26 cellular contexts compared by ENCODE assay signal in the genomic region with DNA sequence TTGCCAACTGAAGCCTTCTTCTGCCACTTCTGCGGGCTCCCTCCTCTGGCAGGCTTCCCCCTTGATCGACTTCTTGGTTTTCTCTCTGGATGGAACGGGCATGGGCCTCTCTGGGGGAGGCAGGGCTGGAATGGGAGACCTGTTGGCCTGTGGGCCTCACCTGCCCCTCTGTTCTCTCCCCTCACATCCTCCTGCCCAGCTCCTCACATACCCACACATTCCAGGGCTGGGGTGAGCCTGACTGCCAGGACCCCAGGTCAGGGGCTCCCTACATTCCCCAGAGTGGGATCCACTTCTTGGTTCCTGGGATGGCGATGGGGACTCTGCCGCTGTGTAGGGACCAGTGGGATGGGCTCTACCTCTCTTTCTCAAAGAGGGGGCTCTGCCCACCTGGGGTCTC. TPM values are rescaled to one million over a fixed set of nuclear protein-coding genes. Genes with fewer than 3 reads are reported as not detected.
DNase-seq lines count a peak whose midpoint lies in the region; ATAC-seq and TF ChIP-seq lines count a peak whose summit lies in the region.
"Had no signal": no experiment of that assay in that cellular context is flagged by ENCODE, and none has a peak within 500 bp of the region (broad histone marks: within the 10 kb centered on the region; RNA-seq: fewer than 3 reads in every experiment).

No MANE protein-coding gene starts in this region.

- CTCF ChIA-PET in activated CD8-positive, alpha-beta memory T cell treated with anti-CD3 and anti-CD28 coated beads, Interleukin-2, amount 10 ng/mL, durations not matched to agents 7 days and 5 days (lab: Charles Lee) = interaction anchor here (1.2 kb wide), 1 partner anchor 47 kb away, joined by 3 read pairs; no protein-coding TSS in a partner anchor
- CTCF ChIA-PET in CD4-positive, alpha-beta T cell (lab: Charles Lee) = interaction anchor here (0.6 to 1.2 kb wide), 2 partner anchors 74 to 256 kb away, joined by 3 to 4 read pairs; no protein-coding TSS in a partner anchor

- H3K4me3 Mint-ChIP-seq in activated CD8-positive, alpha-beta memory T cell treated with anti-CD3 and anti-CD28 coated beads, Interleukin-2, amount 10 ng/mL, durations not matched to agents 7 days and 5 days = no peak overlapping the region
- H3K4me3 Mint-ChIP-seq in CD4-positive, alpha-beta T cell = no peak overlapping the region
- H3K4me3 Mint-ChIP-seq: activated CD4-positive, alpha-beta T cell treated with anti-CD3 and anti-CD28 coated beads, Interleukin-2, amount 10 ng/mL, durations not matched to agents 24 days and 14 days; CD4-positive, CD25-positive, alpha-beta regulatory T cell; dendritic cell treated with granulocyte-macrophage colony-stimulating factor and Interleukin-4, amounts not matched to agents 40 ng/mL and 50 ng/mL, for 4 days had no signal

- intact Hi-C loops in CD4-positive, alpha-beta T cell (cut with DNase I, micrococcal nuclease) = no loop called here

- ATAC-seq in activated CD8-positive, alpha-beta memory T cell treated with anti-CD3 and anti-CD28 coated beads, Interleukin-2, amount 10 ng/mL, durations not matched to agents 7 days and 5 days = no peak
- ATAC-seq in CD4-positive, alpha-beta T cell (ENCODE audit: poor library complexity) = no peak
- ATAC-seq in GM21515 (IDR thresholded peaks at IDR 0.05; ENCODE audit: unreplicated experiment) (no peak), HG02884 (IDR thresholded peaks at IDR 0.05; ENCODE audit: unreplicated experiment) (no peak)
- ATAC-seq: GM12878 had no signal

- no peak overlapping the region for H3K27ac Mint-ChIP-seq in activated CD8-positive, alpha-beta memory T cell treated with anti-CD3 and anti-CD28 coated beads, Interleukin-2, amount 10 ng/mL, durations not matched to agents 7 days and 5 days
- H3K27ac Mint-ChIP-seq in CD4-positive, alpha-beta T cell = no peak overlapping the region

- no peaks in the 10 kb centered on the region for H3K9me3 Mint-ChIP-seq in activated CD8-positive, alpha-beta memory T cell treated with anti-CD3 and anti-CD28 coated beads, Interleukin-2, amount 10 ng/mL, durations not matched to agents 7 days and 5 days (ENCODE audit: low read depth)
- no peaks in the 10 kb centered on the region for H3K9me3 Mint-ChIP-seq in CD4-positive, alpha-beta T cell
- H3K9me3 Mint-ChIP-seq: activated CD4-positive, alpha-beta T cell treated with anti-CD3 and anti-CD28 coated beads, Interleukin-2, amount 10 ng/mL, durations not matched to agents 24 days and 14 days; CD4-positive, CD25-positive, alpha-beta regulatory T cell; dendritic cell treated with granulocyte-macrophage colony-stimulating factor and Interleukin-4, amounts not matched to agents 40 ng/mL and 50 ng/mL, for 4 days had no signal

- no peak for TF ChIP-seq CTCF in CD4-positive, alpha-beta T cell (IDR thresholded peaks at IDR 0.05)

- peak overlapping the region; percentile 7 for H3K27ac ChIP-seq in CD4-positive, alpha-beta T cell (ENCODE audit: low read depth, low read length)
- H3K27ac ChIP-seq in cingulate gyrus (ENCODE audit: low read depth, low read length) = peak overlapping the region; percentile 29
- H3K27ac ChIP-seq: adrenal gland, KMS-11, SJCRH30 had no signal

- no peaks in the 10 kb centered on the region for H3K9me3 ChIP-seq in CD4-positive, alpha-beta T cell (ENCODE audit: control insufficient read depth, low read length)
- H3K9me3 ChIP-seq: adrenal gland, SJCRH30 had no signal

- peaks cover 33% of the 10 kb centered on the region for H3K36me3 Mint-ChIP-seq in activated CD8-positive, alpha-beta memory T cell treated with anti-CD3 and anti-CD28 coated beads, Interleukin-2, amount 10 ng/mL, durations not matched to agents 7 days and 5 days
- peaks cover 62% of the 10 kb centered on the region for H3K36me3 Mint-ChIP-seq in CD4-positive, alpha-beta T cell (ENCODE audit: low read depth)

- no peaks in the 10 kb centered on the region for H3K27me3 ChIP-seq in CD4-positive, alpha-beta T cell (ENCODE audit: control insufficient read depth, insufficient read depth, low read length)
- H3K27me3 ChIP-seq: adrenal gland, SJCRH30 had no signal

- POLR2A ChIA-PET in CD4-positive, alpha-beta T cell (lab: Charles Lee) = no interaction called here

- no peaks in the 10 kb centered on the region for H3K27me3 Mint-ChIP-seq in activated CD8-positive, alpha-beta memory T cell treated with anti-CD3 and anti-CD28 coated beads, Interleukin-2, amount 10 ng/mL, durations not matched to agents 7 days and 5 days
- H3K27me3 Mint-ChIP-seq in CD4-positive, alpha-beta T cell = no peaks in the 10 kb centered on the region
- H3K27me3 Mint-ChIP-seq: activated CD4-positive, alpha-beta T cell treated with anti-CD3 and anti-CD28 coated beads, Interleukin-2, amount 10 ng/mL, durations not matched to agents 24 days and 14 days; CD4-positive, CD25-positive, alpha-beta regulatory T cell; dendritic cell treated with granulocyte-macrophage colony-stimulating factor and Interleukin-4, amounts not matched to agents 40 ng/mL and 50 ng/mL, for 4 days had no signal

- peaks cover 17% of the 10 kb centered on the region for H3K4me1 Mint-ChIP-seq in activated CD8-positive, alpha-beta memory T cell treated with anti-CD3 and anti-CD28 coated beads, Interleukin-2, amount 10 ng/mL, durations not matched to agents 7 days and 5 days
- H3K4me1 Mint-ChIP-seq in CD4-positive, alpha-beta T cell (ENCODE audit: low read depth) = peaks cover 19% of the 10 kb centered on the region

- DNase-seq in activated CD8-positive, alpha-beta memory T cell treated with anti-CD3 and anti-CD28 coated beads for 24 hours = peak; percentile 38
- no peak for DNase-seq in activated CD8-positive, alpha-beta memory T cell treated with anti-CD3 and anti-CD28 coated beads, Interleukin-2, amount 10 ng/mL, durations not matched to agents 7 days and 5 days
- no peak for DNase-seq in CD4-positive, alpha-beta T cell
- DNase-seq in stimulated activated CD8-positive, alpha-beta memory T cell treated with anti-CD3 and anti-CD28 coated beads, Interleukin-4, amount 100 ng/mL, for 48 hours = peak; percentile 10
- DNase-seq in D341Med (ENCODE audit: low spot score) = no peak
- DNase-seq: activated CD4-positive, alpha-beta T cell treated with anti-CD3 and anti-CD28 coated beads, Interleukin-2, amount 10 ng/mL, durations not matched to agents 24 days and 14 days; activated T-cell treated with anti-CD3 and anti-CD28 coated beads for 4 hours; CD4-positive, CD25-positive, alpha-beta regulatory T cell; DMS 273 treated with DMSO at 0.1 percent for 48 hours; EL; hippocampal formation; mesendoderm; NCI-H1417; NCI-H345; nucleus accumbens; SJCRH30 had no signal

RNA-seq across cellular contexts. Expression of a gene that starts 48.3 kb away (rescaled TPM):
- total RNA-seq in activated CD8-positive, alpha-beta memory T cell treated with anti-CD3 and anti-CD28 coated beads, Interleukin-2, amount 10 ng/mL, durations not matched to agents 7 days and 5 days = under 1 TPM in 1 of 2 experiments, not detected in 1; 0.18 TPM
- not detected for total RNA-seq in CD4-positive, alpha-beta T cell
- total RNA-seq: A172; adrenal gland; bronchial epithelial cell; CD4-positive, CD25-positive, alpha-beta regulatory T cell; GM12878; myocyte; SJCRH30 had no signal

RNA-seq across cellular contexts. Expression of a gene that starts 49.1 kb away (rescaled TPM):
- total RNA-seq in activated CD8-positive, alpha-beta memory T cell treated with anti-CD3 and anti-CD28 coated beads, Interleukin-2, amount 10 ng/mL, durations not matched to agents 7 days and 5 days = 100 to 1,000 TPM; 208 to 239 TPM
- total RNA-seq in CD4-positive, alpha-beta T cell = 10 to 100 TPM; 50.1 to 50.5 TPM

Comparison
In these comparisons a context has a peak if more than half of its experiments do, and no peak if none do; other contexts are left out.
1. DNase-seq: peak in activated CD8-positive, alpha-beta memory T cell treated with anti-CD3 and anti-CD28 coated beads for 24 hours (single experiment) and stimulated activated CD8-positive, alpha-beta memory T cell treated with anti-CD3 and anti-CD28 coated beads, Interleukin-4, amount 100 ng/mL, for 48 hours (single experiment); none in activated CD8-positive, alpha-beta memory T cell treated with anti-CD3 and anti-CD28 coated beads, Interleukin-2, amount 10 ng/mL, durations not matched to agents 7 days and 5 days (single experiment), CD4-positive, alpha-beta T cell (0 of 10) and D341Med (single experiment).
2. RNA of a gene that starts 49.1 kb away (total RNA-seq): 208 to 239 TPM in activated CD8-positive, alpha-beta memory T cell treated with anti-CD3 and anti-CD28 coated beads, Interleukin-2, amount 10 ng/mL, durations not matched to agents 7 days and 5 days; 50.1 to 50.5 TPM in CD4-positive, alpha-beta T cell; every median in the first group is over 4 times any median in the second.